Comparison of ENCODE assay signal across 16 cellular contexts in genomic region chr9:126292736-126293521, GRCh38.
"Had no signal": no experiment of that assay in that cellular context is flagged by ENCODE, and none has a peak within 500 bp of the region (broad histone marks: within the 10 kb centered on the region; RNA-seq: fewer than 3 reads in every experiment).

No MANE protein-coding gene starts in this region.

- DNase-seq: activated naive CD4-positive, alpha-beta T cell treated with anti-CD3 and anti-CD28 coated beads, Interleukin-2, amount 50 U/mL, for 16 hours; gastrocnemius medialis; left lung; midbrain; ovary; small intestine; stimulated activated CD4-positive, alpha-beta T cell treated with anti-CD3 and anti-CD28 coated beads, Interleukin-2, amount 100 ng/mL, for 48 hours; T-cell had no signal

- H3K9me3 ChIP-seq: ascending aorta, gastrocnemius medialis, left lung, ovary, right lobe of liver had no signal

- FAIRE-seq: endometrium, small intestine had no signal

- H3K27me3 ChIP-seq: ascending aorta, ovary, right lobe of liver had no signal

- H3K27ac ChIP-seq: ascending aorta, coronary artery, gastrocnemius medialis, left lung, ovary, right lobe of liver had no signal

- ATAC-seq: activated CD4-positive, alpha-beta T cell treated with anti-CD3 and anti-CD28 coated beads for 36 hours; activated CD8-positive, alpha-beta memory T cell treated with anti-CD3 and anti-CD28 coated beads, Interleukin-2, amount 10 ng/mL, durations not matched to agents 7 days and 5 days; gastrocnemius medialis; left lung; stimulated activated naive CD8-positive, alpha-beta T cell treated with anti-CD3 and anti-CD28 coated beads, Interleukin-15, amount 100 ng/mL, for 72 hours; WTC11 had no signal

- H3K4me1 ChIP-seq: ascending aorta, gastrocnemius medialis, left lung, right lobe of liver had no signal

- H3K36me3 ChIP-seq: ascending aorta, gastrocnemius medialis, left lung, ovary, right lobe of liver had no signal

- H3K4me3 ChIP-seq: ascending aorta, coronary artery, gastrocnemius medialis, left lung, ovary, right lobe of liver had no signal
